ENCODE assay signal across 8 cellular contexts in genomic region chr1:86395771-86396502, GRCh38. TPM values are rescaled to one million over a fixed set of nuclear protein-coding genes. Genes with fewer than 3 reads are reported as not detected.
DNase-seq lines count a peak whose midpoint lies in the region; ATAC-seq and TF ChIP-seq lines count a peak whose summit lies in the region.

Gene ODF2L, minus strand, starts transcription at chr1:86396323. Its CDS starts 9,296 bp downstream, at chr1:86387027.

- in situ Hi-C loops in GM13977 (cut with MboI; ENCODE audit: low pct_unique_long_range_greater_than_20kb, low sequenced_read_pairs, unreplicated experiment), result loop anchor here (25.0 kb wide), 1 partner anchor 316 kb away; the partner anchor contains the start of gene SH3GLB1

- ATAC-seq in HG02884 (IDR thresholded peaks at IDR 0.05; ENCODE audit: unreplicated experiment) (peak; percentile 100), heart right ventricle (peak; percentile 99 to 100 (median 100))

- H3K9me3 Mint-ChIP-seq in T-helper 1 cell treated with Interleukin-12 subunit alpha and Interleukin-12 subunit beta and Interleukin-4 antibody, amounts not matched to agents 30 μg/mL and 1 μg/mL, for 36 hours, result peaks cover 5% of the 10 kb centered on the region
- H3K9me3 Mint-ChIP-seq in progenitor cell of endocrine pancreas (ENCODE audit: low read depth), result peaks cover 11% of the 10 kb centered on the region

- H3K4me1 Mint-ChIP-seq in T-helper 1 cell treated with Interleukin-12 subunit alpha and Interleukin-12 subunit beta and Interleukin-4 antibody, amounts not matched to agents 30 μg/mL and 1 μg/mL, for 36 hours (ENCODE audit: low read depth), result peaks cover 36% of the 10 kb centered on the region
- H3K4me1 Mint-ChIP-seq in progenitor cell of endocrine pancreas (ENCODE audit: low read depth), result peaks cover 23% of the 10 kb centered on the region

- DNase-seq in GM13977 (ENCODE audit: low spot score), result peak; percentile 79
- DNase-seq in NCI-H1694 (lab: John Stamatoyannopoulos, UW), result peak; percentile 34
- peak; percentile 72 for DNase-seq in amniotic stem cell (lab: John Stamatoyannopoulos, UW)
- peak; percentile 88 to 89 for DNase-seq in heart right ventricle
- peak; percentile 73 for DNase-seq in progenitor cell of endocrine pancreas (ENCODE audit: low spot score, unreplicated experiment)
- peak; percentile 92 for DNase-seq in ureter (ENCODE audit: low spot score)

- no peaks in the 10 kb centered on the region for H3K27me3 ChIP-seq in heart right ventricle

- peaks cover 3% of the 10 kb centered on the region for H3K27me3 Mint-ChIP-seq in T-helper 1 cell treated with Interleukin-12 subunit alpha and Interleukin-12 subunit beta and Interleukin-4 antibody, amounts not matched to agents 30 μg/mL and 1 μg/mL, for 36 hours (ENCODE audit: low read depth)
- H3K27me3 Mint-ChIP-seq in progenitor cell of endocrine pancreas, result no peaks in the 10 kb centered on the region

- H3K4me3 ChIP-seq in heart right ventricle, result peak within 1 kb of the TSS; percentile 50 to 100 (median 90)

- peak within 1 kb of the TSS; percentile 98 for H3K4me3 Mint-ChIP-seq in T-helper 1 cell treated with Interleukin-12 subunit alpha and Interleukin-12 subunit beta and Interleukin-4 antibody, amounts not matched to agents 30 μg/mL and 1 μg/mL, for 36 hours
- H3K4me3 Mint-ChIP-seq in progenitor cell of endocrine pancreas (ENCODE audit: low read depth), result peak within 1 kb of the TSS; percentile 94

- peaks cover 0 to 33% (median 16%) of the 10 kb centered on the region in 9 donors for H3K4me1 ChIP-seq in heart right ventricle

- TF ChIP-seq CTCF in GM13977 (IDR thresholded peaks at IDR 0.05; ENCODE audit: extremely low read depth, insufficient read depth, missing control alignments), result no peak
- peak in 1 of 9 donors; percentile 12 for TF ChIP-seq CTCF in heart right ventricle (IDR thresholded peaks at IDR 0.05)
- TF ChIP-seq CTCF in progenitor cell of endocrine pancreas (IDR thresholded peaks at IDR 0.05; ENCODE audit: unreplicated experiment), result no peak

- H3K9me3 ChIP-seq in heart right ventricle, result peaks cover 0 to 10% (median 0%) of the 10 kb centered on the region in 11 donors

- H3K27ac ChIP-seq in heart right ventricle, result peak within 1 kb of the TSS in 9 of 10 donors; percentile 54 to 90 (median 82)

- H3K27ac Mint-ChIP-seq in T-helper 1 cell treated with Interleukin-12 subunit alpha and Interleukin-12 subunit beta and Interleukin-4 antibody, amounts not matched to agents 30 μg/mL and 1 μg/mL, for 36 hours, result peak within 1 kb of the TSS; percentile 94
- H3K27ac Mint-ChIP-seq in progenitor cell of endocrine pancreas, result peak within 1 kb of the TSS; percentile 99

- 0% methylated on average over 55 of the region's 55 CpGs for WGBS in heart right ventricle, 2 donors

- intact Hi-C loops in heart right ventricle (cut with DNase I), result loop anchor here in 1 of 10 donors (10.0 kb wide), 1 partner anchor 519 kb away; the partner anchor contains the start of genes HS2ST1 and SELENOF

- no peaks in the 10 kb centered on the region for H3K36me3 ChIP-seq in heart right ventricle

- peaks cover 19% of the 10 kb centered on the region for H3K36me3 Mint-ChIP-seq in T-helper 1 cell treated with Interleukin-12 subunit alpha and Interleukin-12 subunit beta and Interleukin-4 antibody, amounts not matched to agents 30 μg/mL and 1 μg/mL, for 36 hours (ENCODE audit: low read depth)
- peaks cover 15% of the 10 kb centered on the region for H3K36me3 Mint-ChIP-seq in progenitor cell of endocrine pancreas (ENCODE audit: insufficient read depth)

RNA-seq across cellular contexts. Expression of gene ODF2L, which starts in this region (rescaled TPM):
- total RNA-seq in heart right ventricle (10 to 100 TPM in 2 of 10 donors, 1 to 10 TPM in 8; 6.2 to 15.2 (median 8.4) TPM), progenitor cell of endocrine pancreas (111 and 113 TPM in 2 replicates), ureter (60.4 TPM)
- 10 to 100 TPM in 1 of 2 donors, 1 to 10 TPM in 1; 6.8 to 55.2 TPM for polyA plus RNA-seq in heart right ventricle

Comparison
In these comparisons a context has a peak if more than half of its experiments do, and no peak if none do; other contexts are left out.
1. Peak in every context shown above with its lines: DNase-seq, ATAC-seq, H3K4me3 ChIP-seq and H3K27ac ChIP-seq.
2. DNase-seq: peak in every context shown above with its lines; median percentile 92 in ureter; 88 in heart right ventricle; 79 in GM13977; 73 in progenitor cell of endocrine pancreas; 72 in amniotic stem cell; 34 in NCI-H1694.